ENCODE assay signal across 8 cellular contexts in the genomic region with DNA sequence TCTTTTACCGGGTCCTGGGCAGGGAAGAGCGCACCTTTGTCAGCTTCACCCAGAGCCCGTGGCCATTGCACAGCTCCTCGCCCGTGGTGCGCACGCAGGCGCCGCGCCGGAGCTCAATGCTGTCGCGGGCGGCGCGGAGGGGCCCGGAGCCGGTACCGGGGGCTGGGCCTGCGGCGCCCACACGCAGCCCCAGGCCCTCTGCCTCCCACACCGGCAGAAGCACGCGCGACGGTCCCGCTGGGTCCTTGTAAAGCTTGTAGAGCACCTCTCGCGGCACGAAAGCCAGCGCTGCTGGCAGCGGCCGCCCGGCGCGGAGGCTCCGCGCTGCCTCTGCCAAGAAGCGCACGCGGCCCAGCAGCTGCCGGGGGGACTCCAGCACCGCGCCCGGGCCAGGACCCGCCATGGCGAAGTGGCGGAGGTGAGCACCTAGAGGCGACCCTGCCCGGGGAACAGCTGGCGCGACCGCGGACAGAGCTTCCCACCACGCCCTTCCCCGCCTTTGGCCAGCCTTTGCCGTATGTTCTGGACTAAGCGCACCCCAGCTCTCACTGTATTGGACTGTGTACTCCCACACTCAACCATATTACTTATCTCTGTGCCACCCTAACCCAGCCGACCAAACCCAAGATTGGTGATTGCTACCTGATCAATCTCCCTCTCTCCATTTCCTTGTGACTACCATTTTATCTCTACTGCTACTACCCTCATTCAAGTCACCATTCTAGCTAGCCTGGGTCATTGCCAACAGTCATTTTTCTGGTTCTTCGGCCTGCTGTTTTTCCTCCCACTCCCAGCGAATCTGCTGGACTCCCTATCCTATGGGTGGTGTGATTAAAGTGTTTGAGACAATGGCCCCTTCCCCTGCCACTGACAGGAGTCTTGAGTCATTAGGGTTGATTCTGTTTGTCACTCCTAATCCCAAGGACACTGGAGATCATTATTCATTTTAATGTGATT. TPM values are rescaled to one million over a fixed set of nuclear protein-coding genes. Genes with fewer than 3 reads are reported as not detected.
DNase-seq lines count a peak whose midpoint lies in the region; ATAC-seq and TF ChIP-seq lines count a peak whose summit lies in the region.

A gene (minus strand): TSS at position 470 of the 957 bp plus-strand sequence. CDS start 67 bp downstream, at position 403.

- H3K36me3 ChIP-seq in kidney epithelial cell (ENCODE audit: control insufficient read depth, insufficient read depth, low read length) = peaks cover 2% of the 10 kb centered on the region

- TF ChIP-seq CTCF in AG09309 (IDR thresholded peaks at IDR 0.05; ENCODE audit: control insufficient read depth, insufficient read depth, low read depth, low read length, missing control alignments) = no peak
- no peak for TF ChIP-seq CTCF in kidney epithelial cell (IDR thresholded peaks at IDR 0.05; ENCODE audit: insufficient read depth, low read length, poor library complexity, severe bottlenecking)

- DNase-seq in AG09309 (ENCODE audit: low read depth) (no peak), NCI-H446 (lab: John Stamatoyannopoulos, UW) (peak; percentile 80 to 83), cerebellum (ENCODE audit: low spot score) (peak; percentile 88), kidney epithelial cell (ENCODE audit: low read depth) (no peak)
- peak; percentile 77 for DNase-seq in activated CD4-positive, CD25-positive, alpha-beta regulatory T cell treated with anti-CD3 and anti-CD28 coated beads, Interleukin-2, amount 50 U/mL, for 72 hours
- peak; percentile 82 for DNase-seq in stimulated activated CD4-positive, alpha-beta T cell treated with anti-CD3 and anti-CD28 coated beads, Interleukin-15, amount 100 ng/mL, for 24 hours

- peak within 1 kb of the TSS; percentile 92 for H3K4me3 ChIP-seq in AG09309 (ENCODE audit: control insufficient read depth, low read depth, low read length)
- peak within 1 kb of the TSS; percentile 80 for H3K4me3 ChIP-seq in kidney epithelial cell (ENCODE audit: low read depth, low read length)

- no peaks in the 10 kb centered on the region for H3K27me3 ChIP-seq in kidney epithelial cell (ENCODE audit: control insufficient read depth, insufficient read depth, low read length)

- peak; percentile 71 for ATAC-seq in GM18909 (IDR thresholded peaks at IDR 0.05; ENCODE audit: poor library complexity, unreplicated experiment)
- peak; percentile 59 for ATAC-seq in HG03159 (IDR thresholded peaks at IDR 0.05; ENCODE audit: unreplicated experiment)

RNA-seq across cellular contexts. Expression of the gene that starts here (rescaled TPM):
- total RNA-seq in cerebellum = 13.5 TPM
- total RNA-seq in kidney epithelial cell = 38.3 and 44.3 TPM in 2 replicates

Comparison
In these comparisons a context has a peak if more than half of its experiments do, and no peak if none do; other contexts are left out.
1. DNase-seq: peak in NCI-H446 (2 of 2), activated CD4-positive, CD25-positive, alpha-beta regulatory T cell treated with anti-CD3 and anti-CD28 coated beads, Interleukin-2, amount 50 U/mL, for 72 hours (single experiment), cerebellum (single experiment) and stimulated activated CD4-positive, alpha-beta T cell treated with anti-CD3 and anti-CD28 coated beads, Interleukin-15, amount 100 ng/mL, for 24 hours (single experiment); none in AG09309 (single experiment) and kidney epithelial cell (single experiment).